ENCODE assay signal across 8 cellular contexts in the genomic region with DNA sequence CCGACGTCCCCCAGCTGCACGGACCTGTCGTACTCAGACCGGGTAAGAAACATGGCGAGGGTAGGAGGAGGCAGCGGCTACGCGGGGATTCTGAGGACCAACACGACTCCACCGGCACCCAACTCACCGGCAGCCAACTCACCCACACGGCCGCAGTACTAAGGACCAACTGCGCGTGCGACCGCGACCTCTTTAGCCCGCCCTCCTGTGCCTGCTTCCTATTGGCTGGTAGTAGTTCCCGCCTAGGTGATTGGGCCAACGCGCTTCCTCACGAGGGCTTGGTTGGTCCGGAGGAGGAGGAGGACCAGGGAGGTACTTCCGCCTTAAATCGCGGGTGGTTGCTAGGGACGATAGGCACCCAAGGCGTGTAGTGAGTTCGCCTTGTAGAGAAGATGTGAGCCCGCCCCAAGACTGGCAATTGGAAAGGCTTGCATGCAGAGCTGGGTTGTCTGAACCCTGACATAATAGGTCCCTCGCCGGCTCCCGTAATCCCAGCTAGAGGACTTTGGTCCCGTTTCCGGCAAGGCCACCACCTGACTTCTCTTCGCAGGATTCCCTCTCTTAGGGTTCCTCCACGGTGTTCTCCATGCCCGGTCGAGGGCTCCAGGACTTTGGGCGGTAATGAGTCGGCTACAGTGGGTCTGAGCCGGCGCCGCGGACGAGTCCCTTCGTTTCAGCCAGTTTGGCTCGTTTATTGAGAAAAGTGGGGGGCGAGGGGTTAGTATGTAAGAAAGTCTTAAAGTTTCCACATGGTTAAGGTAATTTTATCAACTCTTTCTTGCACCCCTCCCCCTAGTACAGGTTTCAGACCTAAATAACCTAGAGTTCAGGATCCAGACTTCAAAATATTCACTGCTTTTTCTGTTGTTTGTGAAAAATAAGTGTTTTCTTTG. TPM values are rescaled to one million over a fixed set of nuclear protein-coding genes. Genes with fewer than 3 reads are reported as not detected.
DNase-seq lines count a peak whose midpoint lies in the region; ATAC-seq and TF ChIP-seq lines count a peak whose summit lies in the region.

Gene PSMA5, minus strand, starts transcription at position 171 of the 893 bp plus-strand sequence. Its CDS starts 118 bp downstream, at position 53.

- no peaks in the 10 kb centered on the region for H3K27me3 Mint-ChIP-seq in activated CD4-positive, alpha-beta memory T cell treated with anti-CD3 and anti-CD28 coated beads for 36 hours

- H3K4me3 Mint-ChIP-seq in activated CD4-positive, alpha-beta memory T cell treated with anti-CD3 and anti-CD28 coated beads for 36 hours = peak within 1 kb of the TSS; percentile 93

- H3K36me3 ChIP-seq in liver (ENCODE audit: control insufficient read depth in 4 of 4, insufficient read depth in 3 of 4, low read depth in 1 of 4, low read length in 3 of 4) = peaks cover 0 to 2% (median under 1%) of the 10 kb centered on the region in 4 donors

- POLR2A ChIA-PET in activated CD4-positive, alpha-beta memory T cell treated with anti-CD3 and anti-CD28 coated beads for 36 hours (lab: Charles Lee) = interaction anchor here (0.8 to 3.8 kb wide), 11 partner anchors 12 to 912 kb away, joined by 3 to 36 read pairs (median 4); partner anchors contain the start of genes ATXN7L2, CYB561D1, GNAI3 and PSRC1

- intact Hi-C loops in activated CD4-positive, alpha-beta memory T cell treated with anti-CD3 and anti-CD28 coated beads for 36 hours (cut with micrococcal nuclease) = loop anchor here (1.0 to 5.0 kb wide), 8 partner anchors 41 to 326 kb away; partner anchors contain the start of genes ATXN7L2, CYB561D1, GNAI3 and PSRC1
- intact Hi-C loops in dorsolateral prefrontal cortex (cut with DNase I) = loop anchor here (1.0 to 10.0 kb wide), 3 partner anchors 57 to 312 kb away; partner anchors contain the start of genes ATXN7L2 (in 2 of the 2) and ELAPOR1 (in 1 of the 2)

- H3K27ac ChIP-seq in dorsolateral prefrontal cortex = peak within 1 kb of the TSS in 58 of 59 donors; percentile 2 to 92 (median 82)
- H3K27ac ChIP-seq in liver (ENCODE audit: low read depth in 1 of 2, low read length in 2 of 2) = peak within 1 kb of the TSS; percentile 83 to 91

- no peak for TF ChIP-seq RAD21 in liver (IDR thresholded peaks at IDR 0.05)

- DNase-seq in CD1c-positive myeloid dendritic cell (ENCODE audit: extremely low spot score) = peak; percentile 99
- peak; percentile 97 for DNase-seq in NCI-H82 treated with DMSO at 0.1 percent for 48 hours (lab: John Stamatoyannopoulos, UW; ENCODE audit: unreplicated experiment)
- peak; percentile 98 for DNase-seq in activated CD4-positive, alpha-beta memory T cell treated with anti-CD3 and anti-CD28 coated beads for 36 hours
- DNase-seq in dorsolateral prefrontal cortex = peak; percentile 91 to 98 (median 97)
- peak; percentile 97 for DNase-seq in stimulated activated CD4-positive, alpha-beta T cell treated with anti-CD3 and anti-CD28 coated beads, Interleukin-4, amount 100 ng/mL, for 24 hours

- H3K4me1 Mint-ChIP-seq in activated CD4-positive, alpha-beta memory T cell treated with anti-CD3 and anti-CD28 coated beads for 36 hours (ENCODE audit: low read depth) = peaks cover 38% of the 10 kb centered on the region

- CTCF ChIA-PET in activated CD4-positive, alpha-beta memory T cell treated with anti-CD3 and anti-CD28 coated beads for 36 hours (lab: Charles Lee) = interaction anchor here (0.7 to 5.2 kb wide), 11 partner anchors 11 to 193 kb away, joined by 3 to 52 read pairs (median 3); partner anchors contain the start of genes AMPD2, ATXN7L2, CYB561D1 and GNAT2

- H3K9me3 Mint-ChIP-seq in activated CD4-positive, alpha-beta memory T cell treated with anti-CD3 and anti-CD28 coated beads for 36 hours = no peaks in the 10 kb centered on the region

- peak within 1 kb of the TSS; percentile 98 for H3K27ac Mint-ChIP-seq in activated CD4-positive, alpha-beta memory T cell treated with anti-CD3 and anti-CD28 coated beads for 36 hours

- peak within 1 kb of the TSS; percentile 70 to 89 for H3K9ac ChIP-seq in liver (ENCODE audit: low read depth in 1 of 2, low read length in 2 of 2)

- ATAC-seq in GM19438 (IDR thresholded peaks at IDR 0.05; ENCODE audit: low read depth, unreplicated experiment) (peak; percentile 95), HG03575 (IDR thresholded peaks at IDR 0.05; ENCODE audit: extremely low read depth, insufficient number of reproducible peaks, low FRiP score, unreplicated experiment) (peak; percentile 86)

- TF ChIP-seq CTCF in dorsolateral prefrontal cortex (IDR thresholded peaks at IDR 0.05 in 54 of 56, conservative IDR thresholded peaks at IDR 0.05 in 2 of 56; ENCODE audit: low read depth in 1 of 56, partially characterized antibody in 56 of 56) (peak in 20 of 56 donors; percentile 4 to 48 (median 27)), liver (IDR thresholded peaks at IDR 0.05; ENCODE audit: low read depth, low read length, missing input control) (no peak)

- H3K9me3 ChIP-seq in liver (ENCODE audit: control insufficient read depth in 4 of 4, low read length in 3 of 4) = no peaks in the 10 kb centered on the region

- H3K27me3 ChIP-seq in dorsolateral prefrontal cortex = no peaks in the 10 kb centered on the region
- H3K27me3 ChIP-seq in liver (ENCODE audit: control insufficient read depth in 4 of 4, insufficient read depth in 4 of 4, low read length in 3 of 4) = no peaks in the 10 kb centered on the region

- peaks cover 23% of the 10 kb centered on the region for H3K36me3 Mint-ChIP-seq in activated CD4-positive, alpha-beta memory T cell treated with anti-CD3 and anti-CD28 coated beads for 36 hours

- H3K4me3 ChIP-seq in dorsolateral prefrontal cortex (peak within 1 kb of the TSS; percentile 70 to 99 (median 94)), liver (ENCODE audit: low read depth in 1 of 3, low read length in 3 of 3) (peak within 1 kb of the TSS; percentile 82 to 96 (median 89))

- peaks cover 0 to 29% (median 18%) of the 10 kb centered on the region in 4 donors for H3K4me1 ChIP-seq in liver (ENCODE audit: control insufficient read depth in 4 of 4, insufficient read depth in 4 of 4, low read length in 3 of 4)

- under 1% methylated on average over 51 of the region's 51 CpGs for WGBS in liver

TF ChIP-seq in liver, 16 proteins besides CTCF, POLR2A, EP300 and RAD21 (continues in another document):
- TF ChIP-seq FOXA1 (IDR thresholded peaks at IDR 0.05) (no peak), NR2F2 (IDR thresholded peaks at IDR 0.05) (peak; percentile 73), RXRA (IDR thresholded peaks at IDR 0.05) (peak; percentile 73 to 74), HNF4A (conservative IDR thresholded peaks at IDR 0.05) (peak; percentile 92), REST (IDR thresholded peaks at IDR 0.05) (peak; percentile 78), HNF4G (IDR thresholded peaks at IDR 0.05) (peak; percentile 94), TAF1 (conservative IDR thresholded peaks at IDR 0.05) (peak; percentile 94), FOXA2 (IDR thresholded peaks at IDR 0.05) (peak; percentile 14)
- TF ChIP-seq, protein P1, sequence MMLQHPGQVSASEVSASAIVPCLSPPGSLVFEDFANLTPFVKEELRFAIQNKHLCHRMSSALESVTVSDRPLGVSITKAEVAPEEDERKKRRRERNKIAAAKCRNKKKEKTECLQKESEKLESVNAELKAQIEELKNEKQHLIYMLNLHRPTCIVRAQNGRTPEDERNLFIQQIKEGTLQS (IDR thresholded peaks at IDR 0.05) = peak; percentile 8
- TF ChIP-seq, protein P2, sequence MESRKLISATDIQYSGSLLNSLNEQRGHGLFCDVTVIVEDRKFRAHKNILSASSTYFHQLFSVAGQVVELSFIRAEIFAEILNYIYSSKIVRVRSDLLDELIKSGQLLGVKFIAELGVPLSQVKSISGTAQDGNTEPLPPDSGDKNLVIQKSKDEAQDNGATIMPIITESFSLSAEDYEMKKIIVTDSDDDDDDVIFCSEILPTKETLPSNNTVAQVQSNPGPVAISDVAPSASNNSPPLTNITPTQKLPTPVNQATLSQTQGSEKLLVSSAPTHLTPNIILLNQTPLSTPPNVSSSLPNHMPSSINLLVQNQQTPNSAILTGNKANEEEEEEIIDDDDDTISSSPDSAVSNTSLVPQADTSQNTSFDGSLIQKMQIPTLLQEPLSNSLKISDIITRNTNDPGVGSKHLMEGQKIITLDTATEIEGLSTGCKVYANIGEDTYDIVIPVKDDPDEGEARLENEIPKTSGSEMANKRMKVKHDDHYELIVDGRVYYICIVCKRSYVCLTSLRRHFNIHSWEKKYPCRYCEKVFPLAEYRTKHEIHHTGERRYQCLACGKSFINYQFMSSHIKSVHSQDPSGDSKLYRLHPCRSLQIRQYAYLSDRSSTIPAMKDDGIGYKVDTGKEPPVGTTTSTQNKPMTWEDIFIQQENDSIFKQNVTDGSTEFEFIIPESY (IDR thresholded peaks at IDR 0.05) = peak; percentile 96
- TF ChIP-seq, protein P3, sequence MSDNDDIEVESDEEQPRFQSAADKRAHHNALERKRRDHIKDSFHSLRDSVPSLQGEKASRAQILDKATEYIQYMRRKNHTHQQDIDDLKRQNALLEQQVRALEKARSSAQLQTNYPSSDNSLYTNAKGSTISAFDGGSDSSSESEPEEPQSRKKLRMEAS (IDR thresholded peaks at IDR 0.05) = peak; percentile 94

RNA-seq across cellular contexts. Expression of gene PSMA5, which starts in this region (rescaled TPM):
- total RNA-seq in activated CD4-positive, alpha-beta memory T cell treated with anti-CD3 and anti-CD28 coated beads for 36 hours = 100 to 1,000 TPM; 217 to 218 TPM
- total RNA-seq in dorsolateral prefrontal cortex (10 to 100 TPM; 25.5 to 74.2 (median 56.7) TPM), liver (10 to 100 TPM; 26.3 to 73.2 TPM)
- polyA plus RNA-seq in liver = 10 to 100 TPM; 62.5 to 88.6 TPM

Comparison
In these comparisons a context has a peak if more than half of its experiments do, and no peak if none do; other contexts are left out.
1. Peak in every context shown above with its lines: DNase-seq, ATAC-seq, H3K4me3 ChIP-seq and H3K27ac ChIP-seq.